Comparison of ENCODE assay signal across 8 cellular contexts in genomic region chr12:118061011-118061875, GRCh38. TPM values are rescaled to one million over a fixed set of nuclear protein-coding genes. Genes with fewer than 3 reads are reported as not detected.
DNase-seq lines count a peak whose midpoint lies in the region; TF ChIP-seq lines count a peak whose summit lies in the region.

TSS of gene WSB2 (minus strand) at chr12:118061179. CDS start at chr12:118061048, 131 bp downstream.

- H3K27me3 ChIP-seq in neutrophil, result no peaks in the 10 kb centered on the region
- no peaks in the 10 kb centered on the region for H3K27me3 ChIP-seq in testis

- H3K27me3 Mint-ChIP-seq in activated naive CD8-positive, alpha-beta T cell, result no peaks in the 10 kb centered on the region

- no peaks in the 10 kb centered on the region for H3K36me3 Mint-ChIP-seq in activated naive CD8-positive, alpha-beta T cell

- TF ChIP-seq CTCF in neutrophil (IDR thresholded peaks at IDR 0.05) (no peak), testis (IDR thresholded peaks at IDR 0.05) (no peak)

- TF ChIP-seq POLR2A in testis (IDR thresholded peaks at IDR 0.05), result no peak

- DNase-seq in NCI-H187 (lab: John Stamatoyannopoulos, UW) (peak; percentile 35 to 60), NCI-H187 treated with DMSO at 0.1 percent for 48 hours (lab: John Stamatoyannopoulos, UW) (no peak), HK-2 (ENCODE audit: unreplicated experiment) (peak; percentile 72), SK-N-MC (ENCODE audit: low read depth, low spot score) (no peak), globus pallidus (ENCODE audit: low spot score) (peak; percentile 75), testis (peak; percentile 85)

- H3K4me3 Mint-ChIP-seq in activated naive CD8-positive, alpha-beta T cell, result peak within 1 kb of the TSS; percentile 98

- H3K9me3 Mint-ChIP-seq in activated naive CD8-positive, alpha-beta T cell (ENCODE audit: low read depth), result no peaks in the 10 kb centered on the region

- no peaks in the 10 kb centered on the region for H3K36me3 ChIP-seq in SK-N-MC (ENCODE audit: insufficient read depth, low read length)
- no peaks in the 10 kb centered on the region for H3K36me3 ChIP-seq in neutrophil
- H3K36me3 ChIP-seq in testis (ENCODE audit: low read depth, missing control alignments), result no peaks in the 10 kb centered on the region

- H3K4me3 ChIP-seq in SK-N-MC (peak within 1 kb of the TSS; percentile 87), neutrophil (ENCODE audit: low read depth in 1 of 2, low read length in 1 of 2) (peak within 1 kb of the TSS; percentile 80 to 82), testis (peak within 1 kb of the TSS; percentile 80 to 82)

- intact Hi-C loops in testis (cut with DNase I; ENCODE audit: low total_unique reads), result no loop called here

- H3K4me1 ChIP-seq in neutrophil (ENCODE audit: control insufficient read depth in 1 of 2, insufficient read depth in 1 of 2, low read depth in 1 of 2, low read length in 1 of 2), result peaks cover 49 to 54% of the 10 kb centered on the region in 2 experiments
- H3K4me1 ChIP-seq in testis, result peaks cover 22% of the 10 kb centered on the region

- H3K4me1 Mint-ChIP-seq in activated naive CD8-positive, alpha-beta T cell (ENCODE audit: low read depth), result peaks cover 52% of the 10 kb centered on the region

- H3K9me3 ChIP-seq in SK-N-MC (ENCODE audit: low read depth, low read length) (no peaks in the 10 kb centered on the region), neutrophil (no peaks in the 10 kb centered on the region), testis (no peaks in the 10 kb centered on the region)

- peak within 1 kb of the TSS; percentile 94 for H3K27ac Mint-ChIP-seq in activated naive CD8-positive, alpha-beta T cell

- WGBS in testis, 2 donors, result 1% methylated on average over 39 to 48 of the region's 76 CpGs

- H3K9ac ChIP-seq in SK-N-MC (ENCODE audit: insufficient read length), result peak within 1 kb of the TSS; percentile 83

- peak within 1 kb of the TSS; percentile 85 for H3K27ac ChIP-seq in SK-N-MC
- H3K27ac ChIP-seq in neutrophil, result peak within 1 kb of the TSS; percentile 77
- peak within 1 kb of the TSS; percentile 94 to 97 for H3K27ac ChIP-seq in testis

RNA-seq across cellular contexts. Expression of gene WSB2, which starts in this region (rescaled TPM):
- 10 to 100 TPM; 59.4 to 81.6 TPM for total RNA-seq in testis
- polyA plus RNA-seq in testis (ENCODE audit: insufficient read depth, low read depth, low replicate concordance), result 54.5 TPM

Comparison
In these comparisons a context has a peak if more than half of its experiments do, and no peak if none do; other contexts are left out.
1. DNase-seq: peak in NCI-H187 (2 of 2), HK-2 (single experiment), globus pallidus (single experiment) and testis (single experiment); none in NCI-H187 treated with DMSO at 0.1 percent for 48 hours (single experiment) and SK-N-MC (single experiment).
2. Peak in every context shown above with its lines, with median percentiles within 50 percentile points of each other: H3K27ac ChIP-seq and H3K4me3 ChIP-seq.